ENCODE assay signal across 12 cellular contexts in the genomic region with DNA sequence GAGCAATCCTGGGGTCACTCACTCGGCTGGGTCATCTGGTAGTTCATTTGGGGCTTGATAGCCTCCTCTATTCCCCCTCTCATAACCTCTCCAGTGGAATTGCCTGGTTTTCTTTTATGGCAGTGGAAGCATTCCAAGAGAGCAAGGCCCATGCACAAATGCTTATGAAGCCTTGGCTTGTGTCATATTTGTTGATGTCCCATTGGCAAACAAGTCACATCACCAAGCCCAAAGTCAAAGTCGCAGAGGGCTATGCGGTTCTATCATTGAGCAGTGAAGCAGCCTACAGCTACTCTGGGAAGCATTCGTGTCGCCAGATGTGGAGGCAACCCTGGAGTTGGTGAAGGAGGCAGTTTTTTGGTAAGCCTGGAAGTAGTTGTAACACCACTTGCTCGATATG. TPM values are rescaled to one million over a fixed set of nuclear protein-coding genes. Genes with fewer than 3 reads are reported as not detected.
"Had no signal": no experiment of that assay in that cellular context is flagged by ENCODE, and none has a peak within 500 bp of the region (broad histone marks: within the 10 kb centered on the region; RNA-seq: fewer than 3 reads in every experiment).

No MANE protein-coding gene starts in this region.

- ATAC-seq: GM23338, HCT116 had no signal

- FAIRE-seq: H1, H54 had no signal

- H3K4me1 ChIP-seq: HAP-1 had no signal

- H3K27ac ChIP-seq: GM23248 had no signal

- H3K4me3 ChIP-seq: GM23248, GM23338, HAP-1 had no signal

- H3K4me2 ChIP-seq: GM23338 had no signal

- H3K9me3 Mint-ChIP-seq: GM23338, H9, HFFc6 had no signal

- H2AFZ ChIP-seq: GM23248, GM23338 had no signal

- H3K36me3 ChIP-seq: HAP-1 had no signal

- H3K9me3 ChIP-seq: HAP-1 had no signal

- H3K4me3 Mint-ChIP-seq: GM23338, H9, HFFc6 had no signal

- DNase-seq: GM23248, GOT3, H7, H9, HCEC 1CT, HFFc6 had no signal

- H3K27ac Mint-ChIP-seq: GM23338, H9, HFFc6 had no signal

- H3K9ac ChIP-seq: GM23248 had no signal

- H3K4me1 Mint-ChIP-seq: GM23338, H9 had no signal

RNA-seq across cellular contexts. Expression of a gene that starts 52.9 kb away (rescaled TPM):
- total RNA-seq: GM23248, GM23338, H1, H4, H7, H9, HFFc6 had no signal
- polyA plus RNA-seq: GM23248, GM23338 had no signal
